ENCODE assay signal across 10 cellular contexts in the genomic region with DNA sequence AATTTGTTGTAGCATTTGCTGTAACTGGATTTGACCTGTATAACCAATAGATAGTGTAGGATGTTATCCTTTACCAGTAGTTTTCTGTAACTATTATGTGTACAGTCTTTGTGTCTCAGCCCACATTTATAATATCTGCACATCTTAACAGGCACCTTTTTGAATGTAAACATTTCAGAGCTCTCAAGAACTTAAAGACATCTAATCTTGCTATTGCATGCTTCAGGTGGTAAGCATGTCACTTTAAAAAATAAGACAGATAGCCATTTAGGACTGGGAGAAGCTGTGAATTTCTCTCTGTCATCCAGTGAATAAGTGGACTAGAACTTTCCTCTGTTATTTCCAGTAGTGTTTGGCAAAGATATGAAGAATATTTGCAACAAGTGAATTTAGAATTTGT. TPM values are rescaled to one million over a fixed set of nuclear protein-coding genes. Genes with fewer than 3 reads are reported as not detected.
"Had no signal": no experiment of that assay in that cellular context is flagged by ENCODE, and none has a peak within 500 bp of the region (broad histone marks: within the 10 kb centered on the region; RNA-seq: fewer than 3 reads in every experiment).

No MANE protein-coding gene starts in this region.

- ATAC-seq: HepG2 had no signal

- FAIRE-seq: HepG2, HTR-8/SVneo had no signal

- H3K4me2 ChIP-seq: KMS-11 had no signal

- H3K9ac ChIP-seq: KMS-11 had no signal

- H3K27ac ChIP-seq: HL-60, KMS-11 had no signal

- DNase-seq: IMR-90, Karpas-422, KBM-7, KG1 had no signal

RNA-seq across cellular contexts. Expression of a gene that starts 22.6 kb away (rescaled TPM):
- total RNA-seq: HT1080 had no signal
- polyA plus RNA-seq: IgD-negative memory B cell, IMR-90 had no signal
